In genomic region chrX:19515615-19516105, GRCh38 we compare ENCODE assay signal across 7 cellular contexts. TPM values are rescaled to one million over a fixed set of nuclear protein-coding genes. Genes with fewer than 3 reads are reported as not detected.
DNase-seq lines count a peak whose midpoint lies in the region; ATAC-seq and TF ChIP-seq lines count a peak whose summit lies in the region.

No MANE protein-coding gene starts in this region.

- H3K4ac ChIP-seq in neuronal stem cell (ENCODE audit: low read length): no peak overlapping the region

- no peak overlapping the region for H2AK5ac ChIP-seq in neuronal stem cell (ENCODE audit: low read depth, low read length)

- no TSS peak for BruUV-seq in mammary epithelial cell (replicated peaks; lab: Mats Ljungman, UMichigan)

- no peak overlapping the region for H3K27ac ChIP-seq in CD8-positive, alpha-beta T cell (ENCODE audit: low read depth, low read length)
- H3K27ac ChIP-seq in mammary epithelial cell (ENCODE audit: insufficient read depth, low read depth, low read length): no peak overlapping the region
- H3K27ac ChIP-seq in neuronal stem cell (replicated peaks; ENCODE audit: low read length): no peak overlapping the region

- H2BK5ac ChIP-seq in neuronal stem cell (ENCODE audit: low read length): no peak overlapping the region

- no peak overlapping the region for H3K14ac ChIP-seq in neuronal stem cell (ENCODE audit: low read length)

- no peak overlapping the region for H4K8ac ChIP-seq in neuronal stem cell (ENCODE audit: low read depth, low read length)

- H3K4me2 ChIP-seq in mammary epithelial cell (ENCODE audit: insufficient read depth, low read depth, low read length) (peak overlapping the region; percentile 47), neuronal stem cell (ENCODE audit: insufficient read depth, low read length, poor library complexity, severe bottlenecking) (no peak overlapping the region)

- H3K9me3 ChIP-seq in CD8-positive, alpha-beta T cell (ENCODE audit: low read length): no peaks in the 10 kb centered on the region
- H3K9me3 ChIP-seq in mammary epithelial cell (replicated peaks; ENCODE audit: insufficient read depth, low read length) (peaks cover 6% of the 10 kb centered on the region), neuronal stem cell (replicated peaks in 1 of 2; ENCODE audit: control insufficient read depth in 2 of 2, insufficient read depth in 1 of 2, low read depth in 1 of 2, low read length in 2 of 2) (no peaks in the 10 kb centered on the region)

- H3K4me1 ChIP-seq in CD8-positive, alpha-beta T cell (ENCODE audit: insufficient read depth, low read length): no peaks in the 10 kb centered on the region
- H3K4me1 ChIP-seq in mammary epithelial cell (ENCODE audit: insufficient read depth, low read length) (no peaks in the 10 kb centered on the region), neuronal stem cell (ENCODE audit: control insufficient read depth in 2 of 2, insufficient read depth in 1 of 2, low read depth in 1 of 2, low read length in 2 of 2) (no peaks in the 10 kb centered on the region)

- H3K9me3 Mint-ChIP-seq in CD8-positive, alpha-beta T cell: no peaks in the 10 kb centered on the region

- H3K27me3 Mint-ChIP-seq in CD8-positive, alpha-beta T cell (ENCODE audit: low read depth): peaks cover 24% of the 10 kb centered on the region

- no peak overlapping the region for H2BK15ac ChIP-seq in neuronal stem cell (ENCODE audit: low read length)

- H3K27me3 ChIP-seq in CD8-positive, alpha-beta T cell (ENCODE audit: insufficient read depth, low read length): no peaks in the 10 kb centered on the region
- H3K27me3 ChIP-seq in mammary epithelial cell (ENCODE audit: insufficient read depth, low read length): no peaks in the 10 kb centered on the region
- H3K27me3 ChIP-seq in neuronal stem cell (ENCODE audit: control insufficient read depth in 3 of 3, insufficient read depth in 3 of 3, low read depth in 1 of 3, low read length in 3 of 3): peaks cover 0 to 17% (median 5%) of the 10 kb centered on the region in 3 experiments

- no peak overlapping the region for H2BK120ac ChIP-seq in neuronal stem cell (ENCODE audit: low read depth, low read length)

- no peak overlapping the region for H3K4me3 ChIP-seq in CD8-positive, alpha-beta T cell (ENCODE audit: low read depth, low read length)
- H3K4me3 ChIP-seq in mammary epithelial cell (replicated peaks in 1 of 3; ENCODE audit: insufficient read depth in 1 of 3, low read depth in 2 of 3, low read length in 3 of 3) (no peak overlapping the region), neuronal stem cell (ENCODE audit: low read length in 2 of 2) (no peak overlapping the region)

- no peaks in the 10 kb centered on the region for H3K36me3 ChIP-seq in CD8-positive, alpha-beta T cell (ENCODE audit: insufficient read depth, low read length)
- H3K36me3 ChIP-seq in mammary epithelial cell (ENCODE audit: insufficient read depth, low read length) (no peaks in the 10 kb centered on the region), neuronal stem cell (replicated peaks in 1 of 2; ENCODE audit: control insufficient read depth in 2 of 2, insufficient read depth in 2 of 2, low read length in 2 of 2) (no peaks in the 10 kb centered on the region)

- TF ChIP-seq CTCF in CD8-positive, alpha-beta T cell (IDR thresholded peaks at IDR 0.05): no peak
- TF ChIP-seq CTCF in GM20000 (IDR thresholded peaks at IDR 0.05; ENCODE audit: extremely low read depth, missing control alignments) (peak; percentile 12), mammary epithelial cell (conservative IDR thresholded peaks at IDR 0.05 in 1 of 2, IDR thresholded peaks at IDR 0.05 in 1 of 2; ENCODE audit: extremely low read depth in 1 of 2, insufficient read depth in 1 of 2, low read depth in 1 of 2, low read length in 2 of 2) (no peak)

- H3K23ac ChIP-seq in neuronal stem cell (ENCODE audit: low read depth, low read length, poor library complexity): no peak overlapping the region

- H2BK12ac ChIP-seq in neuronal stem cell (ENCODE audit: low read length): no peak overlapping the region

- peaks cover 2% of the 10 kb centered on the region for H3K4me1 Mint-ChIP-seq in CD8-positive, alpha-beta T cell (ENCODE audit: low read depth)

- H3K79me1 ChIP-seq in neuronal stem cell (ENCODE audit: low read depth, low read length): no peaks in the 10 kb centered on the region

- no peak overlapping the region for H3K18ac ChIP-seq in neuronal stem cell (ENCODE audit: low read length)

- 34% methylated on average over 15 of the region's 23 CpGs for WGBS in mammary epithelial cell (ENCODE audit: low coverage, missing lambda C conversion rate)
- WGBS in neuronal stem cell (ENCODE audit: extremely low coverage in 2 of 2, insufficient read length in 2 of 2, insufficient replicate concordance in 1 of 2), 2 donors: no CpG with 5 or more reads among the region's 23 CpGs

- in situ Hi-C loops in mammary epithelial cell (cut with MboI; ENCODE audit: low sequenced_read_pairs in 2 of 2): no loop called here

- no peaks in the 10 kb centered on the region for H3K79me2 ChIP-seq in mammary epithelial cell (ENCODE audit: insufficient read depth, low read length)

- H3K36me3 Mint-ChIP-seq in CD8-positive, alpha-beta T cell: no peaks in the 10 kb centered on the region

- H3K27ac Mint-ChIP-seq in CD8-positive, alpha-beta T cell: no peak overlapping the region

- DNase-seq in CD8-positive, alpha-beta T cell: no peak
- DNase-seq in GM20000 (ENCODE audit: low spot score) (peak; percentile 5), mammary epithelial cell (no peak), neuronal stem cell (ENCODE audit: low spot score) (no peak), GOT3 (lab: John Stamatoyannopoulos, UW) (no peak)

- no peak overlapping the region for H4K91ac ChIP-seq in neuronal stem cell (ENCODE audit: low read depth, low read length, poor library complexity)

- POLR2A ChIA-PET in CD8-positive, alpha-beta T cell (lab: Charles Lee): no interaction called here

- intact Hi-C loops in CD8-positive, alpha-beta T cell (cut with DNase I, micrococcal nuclease): no loop called here
- intact Hi-C loops in mammary epithelial cell (cut with micrococcal nuclease): loop anchor here (5.0 kb wide), 1 partner anchor 143 kb away; no protein-coding TSS in a partner anchor

- no peak overlapping the region for H3K9ac ChIP-seq in mammary epithelial cell (ENCODE audit: insufficient read depth, low read length)
- H3K9ac ChIP-seq in neuronal stem cell (ENCODE audit: low read depth, low read length, poor library complexity): no peak overlapping the region

- H4K20me1 ChIP-seq in mammary epithelial cell (ENCODE audit: insufficient read depth, low read length): no peaks in the 10 kb centered on the region

- no peak for ATAC-seq in CD8-positive, alpha-beta T cell
- no peak for ATAC-seq in HG02852 (IDR thresholded peaks at IDR 0.05; ENCODE audit: unreplicated experiment)
- no peak for ATAC-seq in HG03139 (IDR thresholded peaks at IDR 0.05; ENCODE audit: unreplicated experiment)

- H2AFZ ChIP-seq in mammary epithelial cell (ENCODE audit: low read depth, low read length) (no peak overlapping the region), neuronal stem cell (ENCODE audit: low read length) (peak overlapping the region; percentile 29)

- CTCF ChIA-PET in CD8-positive, alpha-beta T cell (lab: Charles Lee): no interaction called here
- CTCF ChIA-PET in mammary epithelial cell (lab: Charles Lee; ENCODE audit: low non-redundant PET): no interaction called here

- H3K4me3 Mint-ChIP-seq in CD8-positive, alpha-beta T cell: peak overlapping the region; percentile 35

- dilution Hi-C loops in mammary epithelial cell (cut with HindIII; ENCODE audit: low sequenced_read_pairs): no loop called here

RNA-seq across cellular contexts. Expression of gene MAP3K15, which starts 0.4 kb away (rescaled TPM):
- under 1 TPM in 1 of 2 experiments, not detected in 1; 0.14 TPM for total RNA-seq in CD8-positive, alpha-beta T cell
- under 1 TPM in 1 of 2 donors, not detected in 1; under 0.01 TPM for total RNA-seq in mammary epithelial cell
- polyA plus RNA-seq in mammary epithelial cell: 0.05 TPM
- not detected for polyA minus RNA-seq in mammary epithelial cell
- 1.6 TPM for polyA plus RNA-seq in neuronal stem cell (2013, experiment 1 of 2)
- 1.6 TPM for polyA plus RNA-seq in neuronal stem cell (2013, experiment 2 of 2)
